In genomic region chr1:244315996-244316395, GRCh38 we compare ENCODE assay signal across 29 cellular contexts.
"Had no signal": no experiment of that assay in that cellular context is flagged by ENCODE, and none has a peak within 500 bp of the region (broad histone marks: within the 10 kb centered on the region; RNA-seq: fewer than 3 reads in every experiment).

No MANE protein-coding gene starts in this region.

- H3K9me3 ChIP-seq: esophagus squamous epithelium, heart right ventricle, lower lobe of right lung, right atrium auricular region, testis, tibial artery, upper lobe of left lung had no signal

- H3K27ac Mint-ChIP-seq: memory B cell; nephron; neural progenitor cell; progenitor cell of endocrine pancreas; stimulated activated memory B cell treated with anti-CD40 and anti-IgM and Interleukin-4, amounts not matched to agents 10 μg/mL and 1 μg/mL and 100 μg/mL, for 72 hours had no signal

- H3K27me3 ChIP-seq: esophagus squamous epithelium, heart right ventricle, neural progenitor cell, right atrium auricular region, testis, tibial artery, upper lobe of left lung had no signal

- H3K4me1 Mint-ChIP-seq: neural progenitor cell had no signal

- DNase-seq: dermis blood vessel endothelial cell; effector memory CD4-positive, alpha-beta T cell; erythroblast; esophagus squamous epithelium; foreskin melanocyte; glutamatergic neuron; heart right ventricle; hippocampal formation; left ventricle myocardium superior; lower lobe of right lung; occipital lobe; stimulated activated CD4-positive, alpha-beta T cell treated with anti-CD3 and anti-CD28 coated beads, Interleukin-12 subunit alpha, Interleukin-12 subunit beta, amount 100 ng/mL, for 4 hours; stimulated activated CD4-positive, alpha-beta T cell treated with anti-CD3 and anti-CD28 coated beads, Interleukin-1b, Interleukin-23, amount 100 ng/mL, for 48 hours; stimulated activated CD4-positive, alpha-beta T cell treated with anti-CD3 and anti-CD28 coated beads, Interleukin-4, amount 100 ng/mL, for 1 hour; stimulated activated naive CD8-positive, alpha-beta T cell treated with anti-CD3 and anti-CD28 coated beads, Interleukin-15, Interleukin-2, amounts not matched to agents 100 U/mL and 50 U/mL, for 24 hours; substantia nigra; testis; tibial artery; upper lobe of left lung had no signal

- H3K36me3 ChIP-seq: esophagus squamous epithelium, heart right ventricle, lower lobe of right lung, neural progenitor cell, right atrium auricular region, tibial artery, upper lobe of left lung had no signal

- H3K4me3 Mint-ChIP-seq: memory B cell; nephron; neural progenitor cell; stimulated activated memory B cell treated with anti-CD40 and anti-IgM and Interleukin-4, amounts not matched to agents 10 μg/mL and 1 μg/mL and 100 μg/mL, for 72 hours had no signal

- H3K79me2 ChIP-seq: parathyroid adenoma had no signal

- ATAC-seq: left ventricle myocardium superior; lower lobe of right lung; sciatic nerve; stimulated activated memory B cell treated with anti-CD40 and anti-IgM and Interleukin-4, amounts not matched to agents 10 μg/mL and 1 μg/mL and 100 μg/mL, for 72 hours; stimulated activated naive CD8-positive, alpha-beta T cell treated with anti-CD3 and anti-CD28 coated beads, Interleukin-15, Interleukin-2, amounts not matched to agents 100 U/mL and 50 U/mL, for 24 hours had no signal

- H3K27ac ChIP-seq: coronary artery, esophagus squamous epithelium, heart right ventricle, lower lobe of right lung, neural progenitor cell, parathyroid adenoma, right atrium auricular region, testis, tibial artery, upper lobe of left lung had no signal

- H2AFZ ChIP-seq: neural progenitor cell, parathyroid adenoma had no signal

- H3K4me2 ChIP-seq: neural progenitor cell, smooth muscle cell had no signal

- H3K36me3 Mint-ChIP-seq: memory B cell; neural progenitor cell; stimulated activated memory B cell treated with anti-CD40 and anti-IgM and Interleukin-4, amounts not matched to agents 10 μg/mL and 1 μg/mL and 100 μg/mL, for 72 hours had no signal

- H3K27me3 Mint-ChIP-seq: memory B cell; progenitor cell of endocrine pancreas; stimulated activated memory B cell treated with anti-CD40 and anti-IgM and Interleukin-4, amounts not matched to agents 10 μg/mL and 1 μg/mL and 100 μg/mL, for 72 hours had no signal

- H3K4me1 ChIP-seq: neural progenitor cell, parathyroid adenoma, right atrium auricular region, testis, tibial artery had no signal

- H3K4me3 ChIP-seq: coronary artery, esophagus squamous epithelium, heart right ventricle, lower lobe of right lung, neural progenitor cell, right atrium auricular region, smooth muscle cell, testis, tibial artery, upper lobe of left lung had no signal

- H3K9me3 Mint-ChIP-seq: memory B cell; nephron; neural progenitor cell; stimulated activated memory B cell treated with anti-CD40 and anti-IgM and Interleukin-4, amounts not matched to agents 10 μg/mL and 1 μg/mL and 100 μg/mL, for 72 hours had no signal
